24 cellular contexts compared by ENCODE assay signal in genomic region chr2:121129692-121130091, GRCh38.
DNase-seq lines count a peak whose midpoint lies in the region; ATAC-seq and TF ChIP-seq lines count a peak whose summit lies in the region.
"Had no signal": no experiment of that assay in that cellular context is flagged by ENCODE, and none has a peak within 500 bp of the region (broad histone marks: within the 10 kb centered on the region; RNA-seq: fewer than 3 reads in every experiment).

No MANE protein-coding gene starts in this region.

- H3K27ac Mint-ChIP-seq in stimulated activated memory B cell treated with anti-CD40 and anti-IgM and Interleukin-4, amounts not matched to agents 10 μg/mL and 1 μg/mL and 100 μg/mL, for 72 hours: no peak overlapping the region
- H3K27ac Mint-ChIP-seq: B cell; CD8-positive, alpha-beta memory T cell; HFFc6 had no signal

- H3K27me3 Mint-ChIP-seq in stimulated activated memory B cell treated with anti-CD40 and anti-IgM and Interleukin-4, amounts not matched to agents 10 μg/mL and 1 μg/mL and 100 μg/mL, for 72 hours: peaks cover 12% of the 10 kb centered on the region
- H3K27me3 Mint-ChIP-seq: B cell had no signal

- H3K36me3 Mint-ChIP-seq in stimulated activated memory B cell treated with anti-CD40 and anti-IgM and Interleukin-4, amounts not matched to agents 10 μg/mL and 1 μg/mL and 100 μg/mL, for 72 hours: no peaks in the 10 kb centered on the region
- H3K36me3 Mint-ChIP-seq: CD14-positive monocyte; CD8-positive, alpha-beta memory T cell had no signal

- H3K4me1 ChIP-seq in esophagus (ENCODE audit: control insufficient read depth in 2 of 2, insufficient read depth in 2 of 2, low read length in 1 of 2) (peaks cover 5 to 25% of the 10 kb centered on the region in 2 donors), testis (no peaks in the 10 kb centered on the region)

- H3K36me3 ChIP-seq in esophagus (ENCODE audit: control insufficient read depth in 2 of 2, insufficient read depth in 2 of 2, low read length in 1 of 2) (no peaks in the 10 kb centered on the region), testis (ENCODE audit: low read depth, missing control alignments) (no peaks in the 10 kb centered on the region)

- TF ChIP-seq POLR2A in testis (IDR thresholded peaks at IDR 0.05): no peak

- H3K4me1 Mint-ChIP-seq in stimulated activated memory B cell treated with anti-CD40 and anti-IgM and Interleukin-4, amounts not matched to agents 10 μg/mL and 1 μg/mL and 100 μg/mL, for 72 hours: no peaks in the 10 kb centered on the region
- H3K4me1 Mint-ChIP-seq: B cell; CD14-positive monocyte; CD8-positive, alpha-beta memory T cell had no signal

- DNase-seq in DMS53 (lab: John Stamatoyannopoulos, UW) (peak; percentile 28), DMS53 treated with DMSO at 0.1 percent for 48 hours (lab: John Stamatoyannopoulos, UW; ENCODE audit: unreplicated experiment) (no peak), NCI-H69 (lab: John Stamatoyannopoulos, UW) (peak; percentile 46), MV-4-11 (lab: John Stamatoyannopoulos, UW) (no peak), testis (no peak)
- DNase-seq: CD8-positive, alpha-beta memory T cell; DMS 273 treated with DMSO at 0.1 percent for 48 hours; DND-41; H7; HFFc6; KBM-7; NCI-H1105 treated with DMSO at 0.1 percent for 48 hours; NCI-H1694 treated with DMSO at 0.1 percent for 48 hours; NCI-H2081; NCI-H2227 treated with DMSO at 0.1 percent for 48 hours; NCI-H774; SIG-M5 had no signal

- H3K9me3 ChIP-seq in esophagus (ENCODE audit: control insufficient read depth in 2 of 2, insufficient read depth in 1 of 2, low read depth in 1 of 2, low read length in 1 of 2) (peaks cover 0 to 1% of the 10 kb centered on the region in 2 donors), testis (no peaks in the 10 kb centered on the region)

- no peak for TF ChIP-seq CTCF in testis (IDR thresholded peaks at IDR 0.05)

- intact Hi-C loops in testis (cut with DNase I; ENCODE audit: low total_unique reads): no loop called here

- no peak overlapping the region for H3K4me3 Mint-ChIP-seq in stimulated activated memory B cell treated with anti-CD40 and anti-IgM and Interleukin-4, amounts not matched to agents 10 μg/mL and 1 μg/mL and 100 μg/mL, for 72 hours
- H3K4me3 Mint-ChIP-seq: B cell; CD14-positive monocyte; CD8-positive, alpha-beta memory T cell; HFFc6 had no signal

- peak; percentile 2 for ATAC-seq in stimulated activated memory B cell treated with anti-CD40 and anti-IgM and Interleukin-4, amounts not matched to agents 10 μg/mL and 1 μg/mL and 100 μg/mL, for 72 hours
- no peak for ATAC-seq in GM21717 (IDR thresholded peaks at IDR 0.05; ENCODE audit: unreplicated experiment)

- H3K9me3 Mint-ChIP-seq in stimulated activated memory B cell treated with anti-CD40 and anti-IgM and Interleukin-4, amounts not matched to agents 10 μg/mL and 1 μg/mL and 100 μg/mL, for 72 hours: peaks cover 14% of the 10 kb centered on the region
- H3K9me3 Mint-ChIP-seq: HFFc6 had no signal

- H3K27me3 ChIP-seq in esophagus (ENCODE audit: control insufficient read depth in 1 of 2, insufficient read depth in 2 of 2, low read length in 2 of 2): no peaks in the 10 kb centered on the region
- H3K27me3 ChIP-seq in testis: no peaks in the 10 kb centered on the region

- H3K4me3 ChIP-seq in esophagus (ENCODE audit: low read depth in 1 of 2, low read length in 2 of 2): no peak overlapping the region
- H3K4me3 ChIP-seq in testis: no peak overlapping the region
- H3K4me3 ChIP-seq: SK-N-MC had no signal

- H3K27ac ChIP-seq in esophagus (ENCODE audit: low read depth in 2 of 2, low read length in 1 of 2): peak overlapping the region; percentile 3 to 77
- H3K27ac ChIP-seq in testis: no peak overlapping the region
- H3K27ac ChIP-seq: 22Rv1, SK-N-MC had no signal

- 85 to 92% methylated on average over 6 of the region's 6 CpGs for WGBS in esophagus, 2 donors
- 98% methylated on average over 6 of the region's 6 CpGs; no CpG with 5 or more reads in 1 of the 2 donors for WGBS in testis, 2 donors

Comparison
In these comparisons a context has a peak if more than half of its experiments do, and no peak if none do; other contexts are left out.
1. DNase-seq: peak in DMS53 (single experiment) and NCI-H69 (single experiment); none in DMS53 treated with DMSO at 0.1 percent for 48 hours (single experiment), MV-4-11 (single experiment) and testis (single experiment).
2. H3K27ac ChIP-seq: peak in esophagus (2 of 2); none in testis (0 of 2).